ENCODE assay signal across 18 cellular contexts in the genomic region with DNA sequence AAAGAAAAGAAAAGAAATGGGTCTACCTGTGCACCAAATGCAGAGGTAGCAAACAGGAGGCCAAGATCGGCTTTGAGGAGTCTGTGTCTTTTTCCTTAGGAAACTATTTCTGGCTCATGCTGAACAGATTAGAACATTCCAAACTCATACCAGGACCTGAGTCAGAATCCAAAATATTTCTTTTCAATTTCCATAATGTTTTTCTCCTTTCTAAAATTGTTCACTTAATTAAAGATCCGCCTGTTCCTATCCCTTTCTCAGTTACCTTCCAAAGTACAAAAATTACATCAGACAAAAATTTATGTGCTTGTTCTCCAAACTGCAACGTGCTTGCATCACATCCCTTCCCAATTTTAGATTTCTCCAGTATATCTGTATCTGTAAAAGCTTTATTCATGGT.
DNase-seq lines count a peak whose midpoint lies in the region; ATAC-seq and TF ChIP-seq lines count a peak whose summit lies in the region.
"Had no signal": no experiment of that assay in that cellular context is flagged by ENCODE, and none has a peak within 500 bp of the region (broad histone marks: within the 10 kb centered on the region; RNA-seq: fewer than 3 reads in every experiment).

No MANE protein-coding gene starts in this region.

- DNase-seq in EH (ENCODE audit: low read depth) (peak; percentile 51), adipocyte (ENCODE audit: low read depth) (peak; percentile 61), fibroblast of mammary gland (ENCODE audit: low read depth) (peak; percentile 8), aorta (no peak), cortex of kidney (lab: John Stamatoyannopoulos, UW) (no peak), SIG-M5 treated with dmso at 0.1 percent for 504 hours (lab: John Stamatoyannopoulos, UW; ENCODE audit: unreplicated experiment) (no peak), brain microvascular endothelial cell (no peak)
- DNase-seq: CD8-positive, alpha-beta T cell; DMS79 treated with DMSO at 0.1 percent for 48 hours; GDM1; NCI-H1048; NCI-H1436 treated with DMSO at 0.1 percent for 48 hours; NCI-H2029 treated with DMSO at 0.1 percent for 48 hours; NCI-H748 treated with DMSO at 0.1 percent for 48 hours; OCI-M1; RPMI8226; SJCRH30 had no signal

- WGBS in aorta, 2 donors = 5 to 6% methylated on average over 3 of the region's 3 CpGs

- in situ Hi-C loops in brain microvascular endothelial cell (cut with HindIII; ENCODE audit: low pct_ligation_motif_present, low sequenced_read_pairs) = no loop called here

- no peak for ATAC-seq in aorta (ENCODE audit: low FRiP score)
- ATAC-seq: CD8-positive, alpha-beta T cell had no signal

- intact Hi-C loops in aorta (cut with DNase I) = loop anchor here in 1 of 2 donors (5.0 kb wide), 1 partner anchor 131 kb away; a partner anchor contains a TSS

- H3K36me3 ChIP-seq in adipocyte (ENCODE audit: control insufficient read depth, insufficient read depth, low read length, severe bottlenecking) = no peaks in the 10 kb centered on the region
- no peaks in the 10 kb centered on the region for H3K36me3 ChIP-seq in aorta (ENCODE audit: control insufficient read depth in 1 of 2, insufficient read depth in 2 of 2, low read length in 1 of 2)
- H3K36me3 ChIP-seq in brain microvascular endothelial cell (replicated peaks) = no peaks in the 10 kb centered on the region
- H3K36me3 ChIP-seq: SJCRH30 had no signal

- H3K4me3 ChIP-seq in adipocyte (ENCODE audit: low read length) (no peak overlapping the region), fibroblast of mammary gland (ENCODE audit: control insufficient read depth, low read depth, low read length) (no peak overlapping the region), aorta (ENCODE audit: low read length in 2 of 2) (no peak overlapping the region), brain microvascular endothelial cell (ENCODE audit: low read depth, low read length) (no peak overlapping the region)
- H3K4me3 ChIP-seq: SJCRH30 had no signal

- TF ChIP-seq CTCF in fibroblast of mammary gland (conservative IDR thresholded peaks at IDR 0.05; ENCODE audit: control insufficient read depth, insufficient read depth, low read depth, low read length) (no peak), brain microvascular endothelial cell (IDR thresholded peaks at IDR 0.05; ENCODE audit: low read depth, low read length, missing control alignments) (no peak)

- peak overlapping the region; percentile 43 for H3K9ac ChIP-seq in adipocyte (ENCODE audit: low read length)
- H3K9ac ChIP-seq: KMS-11 had no signal

- H3K27me3 ChIP-seq in adipocyte (replicated peaks; ENCODE audit: control insufficient read depth, insufficient read depth, low read length) = no peaks in the 10 kb centered on the region
- no peaks in the 10 kb centered on the region for H3K27me3 ChIP-seq in aorta (ENCODE audit: control insufficient read depth in 1 of 2, insufficient read depth in 2 of 2, low read length in 1 of 2)
- no peaks in the 10 kb centered on the region for H3K27me3 ChIP-seq in brain microvascular endothelial cell (replicated peaks)
- H3K27me3 ChIP-seq: SJCRH30 had no signal

- H3K27ac ChIP-seq in aorta (ENCODE audit: low read depth in 1 of 2, low read length in 2 of 2) = peak overlapping the region; percentile 64 to 80
- no peak overlapping the region for H3K27ac ChIP-seq in brain microvascular endothelial cell
- H3K27ac ChIP-seq: KMS-11, SJCRH30 had no signal

- H3K9me3 ChIP-seq in adipocyte (ENCODE audit: control insufficient read depth, low read length) (no peaks in the 10 kb centered on the region), aorta (ENCODE audit: control insufficient read depth, low read length) (no peaks in the 10 kb centered on the region)
- H3K9me3 ChIP-seq: SJCRH30 had no signal

- H3K4me1 ChIP-seq in adipocyte (ENCODE audit: control insufficient read depth, insufficient read depth, low read length) = peaks cover 45% of the 10 kb centered on the region
- peaks cover 4 to 8% of the 10 kb centered on the region in 2 donors for H3K4me1 ChIP-seq in aorta (ENCODE audit: control insufficient read depth in 1 of 2, insufficient read depth in 2 of 2, low read length in 2 of 2)
- H3K4me1 ChIP-seq: SJCRH30 had no signal

Comparison
In these comparisons a context has a peak if more than half of its experiments do, and no peak if none do; other contexts are left out.
1. DNase-seq: peak in EH (single experiment), adipocyte (single experiment) and fibroblast of mammary gland (single experiment); none in aorta (0 of 2), cortex of kidney (single experiment), SIG-M5 treated with dmso at 0.1 percent for 504 hours (single experiment) and brain microvascular endothelial cell (single experiment).